21 cellular contexts compared by ENCODE assay signal in the genomic region with DNA sequence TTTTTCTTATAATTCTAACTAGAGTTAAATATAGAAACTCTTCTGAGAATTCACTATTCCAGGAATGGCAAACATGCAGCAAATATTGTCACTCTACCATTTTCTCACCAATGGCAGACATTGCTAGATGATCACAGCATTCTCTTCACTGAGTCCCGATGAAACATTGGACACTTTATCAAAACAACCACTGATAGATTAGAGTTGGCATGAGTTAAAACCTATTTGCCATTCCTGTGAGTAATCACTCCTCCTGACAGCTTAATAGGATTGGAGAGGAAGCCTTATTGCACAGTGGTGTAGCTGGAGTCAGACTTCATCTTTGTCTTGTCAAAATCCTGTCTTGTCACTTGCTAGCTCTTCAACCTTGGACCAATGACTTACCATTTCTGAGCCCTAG.
DNase-seq lines count a peak whose midpoint lies in the region; ATAC-seq and TF ChIP-seq lines count a peak whose summit lies in the region.
"Had no signal": no experiment of that assay in that cellular context is flagged by ENCODE, and none has a peak within 500 bp of the region (broad histone marks: within the 10 kb centered on the region; RNA-seq: fewer than 3 reads in every experiment).

No MANE protein-coding gene starts in this region.

- intact Hi-C loops in CD4-positive, alpha-beta T cell (cut with DNase I, micrococcal nuclease), result no loop called here

- no peak overlapping the region for H3K27ac ChIP-seq in CD4-positive, alpha-beta T cell (ENCODE audit: low read depth, low read length)
- H3K27ac ChIP-seq: esophagus squamous epithelium, HL-60, neutrophil, right lobe of liver, SK-N-MC, suprapubic skin had no signal

- no peaks in the 10 kb centered on the region for H3K9me3 ChIP-seq in CD4-positive, alpha-beta T cell (ENCODE audit: control insufficient read depth, low read length)
- H3K9me3 ChIP-seq: esophagus squamous epithelium, neutrophil, right lobe of liver, suprapubic skin had no signal

- CTCF ChIA-PET in AG04449 (lab: Yijun Ruan, JAX), result no interaction called here
- CTCF ChIA-PET in CD4-positive, alpha-beta T cell (lab: Charles Lee), result interaction anchor here (0.6 kb wide), 1 partner anchor 1239 kb away, joined by 3 read pairs; no protein-coding TSS in a partner anchor

- H3K27me3 ChIP-seq in CD4-positive, alpha-beta T cell (ENCODE audit: control insufficient read depth, insufficient read depth, low read length), result no peaks in the 10 kb centered on the region
- H3K27me3 ChIP-seq: esophagus squamous epithelium, neutrophil, right lobe of liver, suprapubic skin had no signal

- POLR2A ChIA-PET in AG04449 (lab: Yijun Ruan, JAX), result no interaction called here
- POLR2A ChIA-PET in CD4-positive, alpha-beta T cell (lab: Charles Lee), result no interaction called here

- H3K36me3 Mint-ChIP-seq in CD4-positive, alpha-beta T cell (ENCODE audit: low read depth), result no peaks in the 10 kb centered on the region
- H3K36me3 Mint-ChIP-seq: activated naive CD4-positive, alpha-beta T cell treated with anti-CD3 and anti-CD28 coated beads, Interleukin-2, amount 50 U/mL, for 24 hours had no signal

- no peak for TF ChIP-seq CTCF in AG04449 (IDR thresholded peaks at IDR 0.05; ENCODE audit: insufficient read depth, low read length, missing control alignments)
- TF ChIP-seq CTCF in CD4-positive, alpha-beta T cell (IDR thresholded peaks at IDR 0.05), result no peak

- no peak overlapping the region for H3K4me3 Mint-ChIP-seq in CD4-positive, alpha-beta T cell
- H3K4me3 Mint-ChIP-seq: activated naive CD4-positive, alpha-beta T cell treated with anti-CD3 and anti-CD28 coated beads, Interleukin-2, amount 50 U/mL, for 24 hours had no signal

- H3K27me3 Mint-ChIP-seq in CD4-positive, alpha-beta T cell, result no peaks in the 10 kb centered on the region

- no peaks in the 10 kb centered on the region for H3K9me3 Mint-ChIP-seq in CD4-positive, alpha-beta T cell
- H3K9me3 Mint-ChIP-seq: activated naive CD4-positive, alpha-beta T cell treated with anti-CD3 and anti-CD28 coated beads, Interleukin-2, amount 50 U/mL, for 24 hours had no signal

- no peak for ATAC-seq in CD4-positive, alpha-beta T cell (ENCODE audit: poor library complexity)
- ATAC-seq: right lobe of liver had no signal

- DNase-seq in AG04449 (ENCODE audit: low read depth, low spot score) (peak; percentile 50), GM04504 (ENCODE audit: low read depth) (peak; percentile 79), amniotic epithelial cell (ENCODE audit: low read depth) (peak; percentile 7), hepatic stellate cell (ENCODE audit: low spot score) (peak; percentile 13), SHP77 (lab: John Stamatoyannopoulos, UW) (no peak), NK-92 (lab: John Stamatoyannopoulos, UW; ENCODE audit: unreplicated experiment) (no peak), NCI-H526 treated with DMSO at 0.1 percent for 48 hours (lab: John Stamatoyannopoulos, UW) (no peak)
- no peak for DNase-seq in CD4-positive, alpha-beta T cell
- DNase-seq: activated CD4-positive, alpha-beta T cell treated with anti-CD3 and anti-CD28 coated beads, Interleukin-2, amount 50 U/mL, for 48 hours; esophagus squamous epithelium; GOT3; NCI-H1048; NCI-H2107; NCI-H69; right lobe of liver; stimulated activated CD4-positive, alpha-beta T cell treated with anti-CD3 and anti-CD28 coated beads, Interleukin-1b, Interleukin-23, amount 100 ng/mL, for 48 hours had no signal

- no peak overlapping the region for H3K4me3 ChIP-seq in AG04449 (ENCODE audit: low read depth, low read length)
- H3K4me3 ChIP-seq: esophagus squamous epithelium, right lobe of liver, SK-N-MC, suprapubic skin had no signal

- no peaks in the 10 kb centered on the region for H3K4me1 Mint-ChIP-seq in CD4-positive, alpha-beta T cell (ENCODE audit: low read depth)
- H3K4me1 Mint-ChIP-seq: activated naive CD4-positive, alpha-beta T cell treated with anti-CD3 and anti-CD28 coated beads, Interleukin-2, amount 50 U/mL, for 24 hours had no signal

- no peak overlapping the region for H3K27ac Mint-ChIP-seq in CD4-positive, alpha-beta T cell
- H3K27ac Mint-ChIP-seq: activated naive CD4-positive, alpha-beta T cell treated with anti-CD3 and anti-CD28 coated beads, Interleukin-2, amount 50 U/mL, for 24 hours had no signal

Comparison
In these comparisons a context has a peak if more than half of its experiments do, and no peak if none do; other contexts are left out.
1. DNase-seq: peak in AG04449 (single experiment), GM04504 (single experiment), amniotic epithelial cell (single experiment) and hepatic stellate cell (single experiment); none in SHP77 (0 of 2), NK-92 (single experiment), NCI-H526 treated with DMSO at 0.1 percent for 48 hours (single experiment) and CD4-positive, alpha-beta T cell (0 of 10).